In the genomic region with DNA sequence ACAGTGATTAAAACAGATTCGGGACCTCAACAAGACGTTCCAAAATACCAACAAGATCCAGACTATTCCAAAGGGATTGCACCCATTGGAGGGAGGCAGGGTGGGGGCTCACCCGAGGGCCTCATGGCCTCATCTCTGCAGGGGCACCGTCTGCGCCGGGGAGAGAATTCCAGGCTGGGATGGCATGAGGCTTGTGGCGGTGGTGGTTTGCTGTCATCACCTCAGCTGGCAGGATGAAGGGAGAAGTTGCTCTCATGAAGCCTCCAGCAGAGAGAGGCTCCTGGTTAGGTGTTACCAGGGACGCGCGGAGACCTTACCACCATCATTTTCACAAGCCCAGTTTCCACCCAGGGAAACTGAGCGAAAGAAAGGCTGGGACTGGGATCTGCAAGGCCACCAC, we compare ENCODE assay signal across 31 cellular contexts. TPM values are rescaled to one million over a fixed set of nuclear protein-coding genes. Genes with fewer than 3 reads are reported as not detected.
"Had no signal": no experiment of that assay in that cellular context is flagged by ENCODE, and none has a peak within 500 bp of the region (broad histone marks: within the 10 kb centered on the region; RNA-seq: fewer than 3 reads in every experiment).

No MANE protein-coding gene starts in this region.

- H3K36me3 ChIP-seq: brain microvascular endothelial cell, breast epithelium had no signal

- ATAC-seq: activated CD4-positive, alpha-beta T cell treated with anti-CD3 and anti-CD28 coated beads for 36 hours; activated CD8-positive, alpha-beta memory T cell treated with anti-CD3 and anti-CD28 coated beads, Interleukin-2, amount 10 ng/mL, durations not matched to agents 7 days and 5 days; activated CD8-positive, alpha-beta T cell treated with anti-CD3 and anti-CD28 coated beads, Interleukin-2, amount 10 ng/mL, durations not matched to agents 7 days and 5 days; activated naive CD8-positive, alpha-beta T cell treated with anti-CD3 and anti-CD28 coated beads, Interleukin-2, amount 50 U/mL, for 24 hours; body of pancreas had no signal

- H3K27me3 ChIP-seq: body of pancreas, brain microvascular endothelial cell had no signal

- H3K4me3 ChIP-seq: body of pancreas, breast epithelium had no signal

- DNase-seq: activated B cell treated with CpG ODN at 0.5 μM for 24 hours; activated CD4-positive, alpha-beta memory T cell treated with anti-CD3 and anti-CD28 coated beads, Interleukin-2, amount 10 ng/mL, durations not matched to agents 7 days and 5 days; activated CD4-positive, alpha-beta T cell treated with anti-CD3 and anti-CD28 coated beads for 1 hour; activated CD4-positive, alpha-beta T cell treated with anti-CD3 and anti-CD28 coated beads for 36 hours; activated CD4-positive, alpha-beta T cell treated with anti-CD3 and anti-CD28 coated beads for 48 hours; activated CD4-positive, alpha-beta T cell treated with anti-CD3 and anti-CD28 coated beads, Interleukin-2, amount 10 ng/mL, durations not matched to agents 7 days and 5 days; activated CD4-positive, alpha-beta T cell treated with anti-CD3 and anti-CD28 coated beads, Interleukin-2, amount 50 U/mL, for 48 hours; activated CD8-positive, alpha-beta memory T cell treated with anti-CD3 and anti-CD28 coated beads for 24 hours; activated CD8-positive, alpha-beta memory T cell treated with anti-CD3 and anti-CD28 coated beads, Interleukin-2, amount 10 ng/mL, durations not matched to agents 7 days and 5 days; activated CD8-positive, alpha-beta memory T cell treated with anti-CD3 and anti-CD28 coated beads, Interleukin-2, amount 50 U/mL, for 48 hours; activated CD8-positive, alpha-beta T cell treated with anti-CD3 and anti-CD28 coated beads, Interleukin-2, amount 10 ng/mL, durations not matched to agents 7 days and 5 days; activated effector memory CD4-positive, alpha-beta T cell treated with Interleukin-2 at 50 U/mL for 16 hours; activated gamma-delta T cell; activated naive CD4-positive, alpha-beta T cell treated with anti-CD3 and anti-CD28 coated beads, Interleukin-2, amount 10 ng/mL, durations not matched to agents 7 days and 5 days; activated naive CD4-positive, alpha-beta T cell treated with Interleukin-2 at 50 U/mL for 16 hours; activated naive CD8-positive, alpha-beta T cell treated with anti-CD3 and anti-CD28 coated beads, Interleukin-2, amount 10 ng/mL, durations not matched to agents 7 days and 5 days; activated naive CD8-positive, alpha-beta T cell treated with anti-CD3 and anti-CD28 coated beads, Interleukin-2, amount 50 U/mL, for 24 hours; activated T-cell treated with anti-CD3 and anti-CD28 coated beads, Interleukin-2, amount 50 U/mL, for 24 hours; activated T-cell treated with anti-CD3 and anti-CD28 coated beads, Interleukin-2, amount 50 U/mL, for 48 hours; amygdala; anterior cingulate cortex; body of pancreas; brain microvascular endothelial cell; caudate nucleus; SW 1271; T-helper 1 cell; T-helper 2 cell; T-helper 9 cell had no signal

- H3K4me1 ChIP-seq: body of pancreas, breast epithelium had no signal

- H3K9me3 ChIP-seq: body of pancreas, breast epithelium had no signal

- H3K27ac ChIP-seq: body of pancreas, brain microvascular endothelial cell, breast epithelium, VCaP had no signal

RNA-seq across cellular contexts. Expression of a gene that starts 6.7 kb away (rescaled TPM):
- total RNA-seq: activated B cell treated with CpG ODN at 0.5 μM for 24 hours; activated CD4-positive, alpha-beta memory T cell treated with anti-CD3 and anti-CD28 coated beads, Interleukin-2, amount 10 ng/mL, durations not matched to agents 7 days and 5 days; activated CD4-positive, alpha-beta T cell treated with anti-CD3 and anti-CD28 coated beads for 36 hours; activated CD4-positive, alpha-beta T cell treated with anti-CD3 and anti-CD28 coated beads, Interleukin-2, amount 10 ng/mL, durations not matched to agents 7 days and 5 days; activated CD8-positive, alpha-beta memory T cell treated with anti-CD3 and anti-CD28 coated beads, Interleukin-2, amount 10 ng/mL, durations not matched to agents 7 days and 5 days; activated CD8-positive, alpha-beta T cell treated with anti-CD3 and anti-CD28 coated beads, Interleukin-2, amount 10 ng/mL, durations not matched to agents 7 days and 5 days; activated naive CD8-positive, alpha-beta T cell treated with anti-CD3 and anti-CD28 coated beads, Interleukin-2, amount 10 ng/mL, durations not matched to agents 7 days and 5 days; activated T-helper 2 cell treated with anti-CD3 and anti-CD28 coated beads, Interferon-gamma antibody, Interleukin-2, Interleukin-4, amounts not matched to agents 10 μg/mL and 5 μg/mL and 100 μg/mL, durations not matched to agents 14 hours and 24 hours and 36 hours had no signal
